In the genomic region with DNA sequence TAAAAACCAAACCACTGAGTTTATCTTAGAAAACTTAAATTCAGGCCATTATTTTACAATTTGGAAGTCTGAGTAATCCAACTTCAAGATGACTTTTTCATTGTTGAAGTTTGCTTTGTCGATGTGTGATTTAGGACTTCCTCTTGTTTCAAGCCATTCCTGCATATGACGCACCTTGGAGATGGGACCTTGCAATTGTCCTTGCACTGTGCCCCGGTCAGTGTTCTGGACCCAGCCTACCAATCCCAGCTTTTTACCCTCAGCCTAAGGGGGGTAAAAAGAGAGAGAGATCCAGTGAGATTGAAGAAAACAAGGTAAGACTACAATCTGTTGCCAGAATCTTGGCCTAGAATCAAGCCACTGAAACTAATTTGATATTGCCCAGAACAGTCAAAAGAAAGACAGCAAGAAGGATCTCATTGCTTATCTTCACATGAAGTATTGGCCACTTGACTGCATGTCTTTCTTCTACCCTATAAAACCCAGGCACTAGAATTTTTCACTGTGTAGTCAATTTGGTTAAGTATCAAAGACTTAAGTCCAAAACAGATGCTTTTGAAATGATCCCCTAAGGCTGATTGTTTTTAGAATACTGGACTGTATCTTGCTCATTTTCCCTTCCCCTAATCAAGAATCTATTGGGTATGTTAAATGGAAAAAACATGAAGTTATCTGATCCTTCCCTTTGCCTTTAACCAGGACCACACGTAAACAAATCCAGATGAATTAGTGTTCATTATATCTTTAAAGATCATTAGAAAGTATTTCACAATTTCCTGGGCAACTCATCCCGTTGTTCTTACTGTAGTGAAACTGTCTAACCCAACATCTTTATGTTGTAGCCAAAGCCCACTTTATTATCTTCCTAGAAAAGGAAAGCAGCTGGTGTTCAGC, we compare ENCODE assay signal across 1 cellular context.
TF ChIP-seq lines count a peak whose summit lies in the region.

No MANE protein-coding gene starts in this region.

TF ChIP-seq in SK-N-SH, 30 proteins besides CTCF, POLR2A, EP300 and RAD21 (continued from another document):
- 0 out of 2 replicates have a peak, but pooled peaks have one; percentile 11 for TF ChIP-seq RCOR1 (IDR thresholded peaks at IDR 0.05; ENCODE audit: low read length)
